Comparison of ENCODE assay signal across 15 cellular contexts in genomic region chr5:132059696-132060500, GRCh38. TPM values are rescaled to one million over a fixed set of nuclear protein-coding genes. Genes with fewer than 3 reads are reported as not detected.
A peak's percentile ranks its signal among the peaks of the same experiment; 100 is the strongest.
DNase-seq lines count a peak whose midpoint lies in the region; ATAC-seq and TF ChIP-seq lines count a peak whose summit lies in the region.
"Had no signal": no experiment of that assay in that cellular context is flagged by ENCODE, and none has a peak within 500 bp of the region (broad histone marks: within the 10 kb centered on the region; RNA-seq: fewer than 3 reads in every experiment).

No MANE protein-coding gene starts in this region.

- no peak for ATAC-seq in foreskin keratinocyte

- peak; percentile 19 for DNase-seq in activated naive CD4-positive, alpha-beta T cell treated with anti-CD3 and anti-CD28 coated beads, Interleukin-2, amount 10 ng/mL, durations not matched to agents 7 days and 5 days
- DNase-seq in activated naive CD4-positive, alpha-beta T cell (lab: John Stamatoyannopoulos, UW), result no peak
- DNase-seq in T-helper 2 cell treated with Interferon-gamma antibody and Interleukin-4, amounts not matched to agents 5 μg/mL and 100 μg/mL, for 36 hours (ENCODE audit: low spot score), result no peak
- peak; percentile 47 for DNase-seq in islet precursor cell
- peak; percentile 7 to 59 for DNase-seq in tibial artery
- no peak for DNase-seq in type B pancreatic cell (ENCODE audit: extremely low spot score, unreplicated experiment)
- DNase-seq in SHP77 treated with DMSO at 0.1 percent for 48 hours (lab: John Stamatoyannopoulos, UW), result no peak
- no peak for DNase-seq in foreskin keratinocyte
- DNase-seq: dermis blood vessel endothelial cell, HCEC 1CT, mesenchymal stem cell, NCI-H1436 had no signal

- CTCF ChIA-PET in activated naive CD4-positive, alpha-beta T cell treated with anti-CD3 and anti-CD28 coated beads, Interleukin-2, amount 10 ng/mL, durations not matched to agents 7 days and 5 days (lab: Charles Lee), result interaction anchor here (1.5 to 5.7 kb wide), 2 partner anchors 51 to 471 kb away, joined by 6 to 64 read pairs; no protein-coding TSS in a partner anchor

- H3K36me3 Mint-ChIP-seq in activated naive CD4-positive, alpha-beta T cell treated with anti-CD3 and anti-CD28 coated beads, Interleukin-2, amount 10 ng/mL, durations not matched to agents 7 days and 5 days, result no peaks in the 10 kb centered on the region
- H3K36me3 Mint-ChIP-seq in T-helper 2 cell treated with Interferon-gamma antibody and Interleukin-4, amounts not matched to agents 5 μg/mL and 100 μg/mL, for 36 hours (ENCODE audit: low read depth), result no peaks in the 10 kb centered on the region
- H3K36me3 Mint-ChIP-seq in type B pancreatic cell, result no peaks in the 10 kb centered on the region

- H3K36me3 ChIP-seq in tibial artery, result no peaks in the 10 kb centered on the region

- H3K27ac Mint-ChIP-seq in activated naive CD4-positive, alpha-beta T cell treated with anti-CD3 and anti-CD28 coated beads, Interleukin-2, amount 10 ng/mL, durations not matched to agents 7 days and 5 days, result peak overlapping the region; percentile 24
- peak overlapping the region; percentile 63 for H3K27ac Mint-ChIP-seq in T-helper 2 cell treated with Interferon-gamma antibody and Interleukin-4, amounts not matched to agents 5 μg/mL and 100 μg/mL, for 36 hours
- H3K27ac Mint-ChIP-seq in type B pancreatic cell, result no peak overlapping the region

- H3K4me1 ChIP-seq in tibial artery, result no peaks in the 10 kb centered on the region
- H3K4me1 ChIP-seq in foreskin keratinocyte, result no peaks in the 10 kb centered on the region

- H3K27ac ChIP-seq in tibial artery (no peak overlapping the region), foreskin keratinocyte (no peak overlapping the region)
- H3K27ac ChIP-seq: KMS-11 had no signal

- no peak overlapping the region for H3K4me3 ChIP-seq in tibial artery

- H3K27me3 ChIP-seq in tibial artery (no peaks in the 10 kb centered on the region), foreskin keratinocyte (no peaks in the 10 kb centered on the region)

- H3K9me3 Mint-ChIP-seq in activated naive CD4-positive, alpha-beta T cell treated with anti-CD3 and anti-CD28 coated beads, Interleukin-2, amount 10 ng/mL, durations not matched to agents 7 days and 5 days, result no peaks in the 10 kb centered on the region
- H3K9me3 Mint-ChIP-seq in T-helper 2 cell treated with Interferon-gamma antibody and Interleukin-4, amounts not matched to agents 5 μg/mL and 100 μg/mL, for 36 hours, result no peaks in the 10 kb centered on the region
- H3K9me3 Mint-ChIP-seq in type B pancreatic cell, result no peaks in the 10 kb centered on the region
- H3K9me3 Mint-ChIP-seq: T-helper 1 cell treated with Interleukin-12 subunit alpha and Interleukin-12 subunit beta and Interleukin-4 antibody, amounts not matched to agents 30 μg/mL and 1 μg/mL, for 36 hours had no signal

- no peaks in the 10 kb centered on the region for H3K9me3 ChIP-seq in tibial artery

- intact Hi-C loops in tibial artery (cut with DNase I; ENCODE audit: low total_unique reads), result loop anchor here (5.0 kb wide), 1 partner anchor 473 kb away; no protein-coding TSS in a partner anchor

- H3K4me3 Mint-ChIP-seq in activated naive CD4-positive, alpha-beta T cell treated with anti-CD3 and anti-CD28 coated beads, Interleukin-2, amount 10 ng/mL, durations not matched to agents 7 days and 5 days, result no peak overlapping the region
- H3K4me3 Mint-ChIP-seq in T-helper 2 cell treated with Interferon-gamma antibody and Interleukin-4, amounts not matched to agents 5 μg/mL and 100 μg/mL, for 36 hours, result no peak overlapping the region
- no peak overlapping the region for H3K4me3 Mint-ChIP-seq in type B pancreatic cell

- TF ChIP-seq CTCF in tibial artery (IDR thresholded peaks at IDR 0.05), result no peak
- no peak for TF ChIP-seq CTCF in type B pancreatic cell (conservative IDR thresholded peaks at IDR 0.05)
- TF ChIP-seq CTCF in foreskin keratinocyte (conservative IDR thresholded peaks at IDR 0.05), result no peak

- H3K27me3 Mint-ChIP-seq in activated naive CD4-positive, alpha-beta T cell treated with anti-CD3 and anti-CD28 coated beads, Interleukin-2, amount 10 ng/mL, durations not matched to agents 7 days and 5 days, result peaks cover 65% of the 10 kb centered on the region
- H3K27me3 Mint-ChIP-seq in T-helper 2 cell treated with Interferon-gamma antibody and Interleukin-4, amounts not matched to agents 5 μg/mL and 100 μg/mL, for 36 hours (ENCODE audit: low read depth), result no peaks in the 10 kb centered on the region
- H3K27me3 Mint-ChIP-seq in type B pancreatic cell, result no peaks in the 10 kb centered on the region

- H3K4me1 Mint-ChIP-seq in activated naive CD4-positive, alpha-beta T cell treated with anti-CD3 and anti-CD28 coated beads, Interleukin-2, amount 10 ng/mL, durations not matched to agents 7 days and 5 days, result peaks cover 51% of the 10 kb centered on the region
- peaks cover 64% of the 10 kb centered on the region for H3K4me1 Mint-ChIP-seq in T-helper 2 cell treated with Interferon-gamma antibody and Interleukin-4, amounts not matched to agents 5 μg/mL and 100 μg/mL, for 36 hours (ENCODE audit: low read depth)
- no peaks in the 10 kb centered on the region for H3K4me1 Mint-ChIP-seq in type B pancreatic cell (ENCODE audit: unreplicated experiment)

RNA-seq across cellular contexts. Expression of gene IL3, which starts 0.6 kb away (rescaled TPM):
- total RNA-seq in type B pancreatic cell (ENCODE audit: low replicate concordance) (not detected in 2 replicates), foreskin keratinocyte (not detected in 2 replicates)
- not detected in 2 replicates for polyA plus RNA-seq in foreskin keratinocyte
- total RNA-seq: dermis blood vessel endothelial cell, NCI-H460 had no signal

RNA-seq across cellular contexts. Expression of gene CSF2, which starts 13.7 kb away (rescaled TPM):
- total RNA-seq in type B pancreatic cell (ENCODE audit: low replicate concordance) (not detected in 2 replicates), foreskin keratinocyte (7.9 and 25.2 TPM in 2 replicates)
- polyA plus RNA-seq in foreskin keratinocyte, result 9.7 and 30.4 TPM in 2 replicates
- total RNA-seq: NCI-H460 had no signal

RNA-seq across cellular contexts. Expression of gene ACSL6, which starts 48.4 kb away (rescaled TPM):
- total RNA-seq in type B pancreatic cell (ENCODE audit: low replicate concordance), result 0.97 and 2.8 TPM in 2 replicates
- 0.07 TPM in 2 replicates for total RNA-seq in foreskin keratinocyte
- 0.01 and 0.02 TPM in 2 replicates for polyA plus RNA-seq in foreskin keratinocyte

Comparison
In these comparisons a context has a peak if more than half of its experiments do, and no peak if none do; other contexts are left out.
1. DNase-seq: peak in activated naive CD4-positive, alpha-beta T cell treated with anti-CD3 and anti-CD28 coated beads, Interleukin-2, amount 10 ng/mL, durations not matched to agents 7 days and 5 days (single experiment), islet precursor cell (single experiment) and tibial artery (2 of 2); none in activated naive CD4-positive, alpha-beta T cell (0 of 4), T-helper 2 cell treated with Interferon-gamma antibody and Interleukin-4, amounts not matched to agents 5 μg/mL and 100 μg/mL, for 36 hours (single experiment), type B pancreatic cell (single experiment), SHP77 treated with DMSO at 0.1 percent for 48 hours (single experiment) and foreskin keratinocyte (0 of 2).